In the genomic region with DNA sequence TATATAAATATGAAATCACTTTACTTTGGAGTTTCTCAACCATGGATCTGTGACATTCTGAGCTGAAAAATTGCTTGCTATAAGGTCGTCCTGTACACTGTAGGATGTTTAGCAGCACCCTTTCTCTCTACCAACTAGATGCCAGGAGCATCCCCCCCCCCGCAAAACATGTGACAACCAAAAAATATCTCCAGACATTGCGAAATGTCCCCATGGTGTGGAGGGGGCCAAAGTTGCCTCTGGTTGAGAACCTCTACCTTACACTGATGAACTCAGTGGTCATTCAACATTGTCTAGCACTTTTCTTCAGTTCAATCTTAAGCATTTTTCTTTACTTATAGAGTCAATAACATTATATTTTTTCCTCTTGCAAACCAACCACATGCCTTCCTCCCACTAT, we compare ENCODE assay signal across 27 cellular contexts. TPM values are rescaled to one million over a fixed set of nuclear protein-coding genes. Genes with fewer than 3 reads are reported as not detected.
"Had no signal": no experiment of that assay in that cellular context is flagged by ENCODE, and none has a peak within 500 bp of the region (broad histone marks: within the 10 kb centered on the region; RNA-seq: fewer than 3 reads in every experiment).

No MANE protein-coding gene starts in this region.

- H3K4me1 ChIP-seq: colonic mucosa, psoas muscle, sigmoid colon, suprapubic skin, thyroid gland, upper lobe of left lung, uterus had no signal

- H3K4me3 ChIP-seq: colonic mucosa, hepatocyte, psoas muscle, sigmoid colon, skin epidermis, suprapubic skin, thyroid gland, upper lobe of left lung, uterus had no signal

- H3K27ac Mint-ChIP-seq: endodermal cell had no signal

- H3K4me3 Mint-ChIP-seq: endodermal cell, naive B cell had no signal

- ATAC-seq: psoas muscle had no signal

- H3K9me3 Mint-ChIP-seq: endodermal cell had no signal

- DNase-seq: colonic mucosa; effector CD4-positive, alpha-beta T cell; endodermal cell; erythroblast; foreskin melanocyte; head of caudate nucleus; mesendoderm; naive B cell; psoas muscle; retina; sigmoid colon; stimulated activated CD4-positive, alpha-beta T cell treated with anti-CD3 and anti-CD28 coated beads, Interleukin-2, amount 100 ng/mL, for 24 hours; stimulated activated CD4-positive, alpha-beta T cell treated with anti-CD3 and anti-CD28 coated beads, Interleukin-4, amount 100 ng/mL, for 4 hours; stimulated activated naive CD4-positive, alpha-beta T cell; thyroid gland; upper lobe of left lung; uterus had no signal

- H3K27me3 ChIP-seq: colonic mucosa, hepatocyte, neutrophil, sigmoid colon, suprapubic skin, thyroid gland, upper lobe of left lung, uterus had no signal

- H3K9me3 ChIP-seq: colonic mucosa, neutrophil, psoas muscle, suprapubic skin, thyroid gland, upper lobe of left lung, uterus had no signal

- H3K36me3 Mint-ChIP-seq: naive B cell had no signal

- H3K27ac ChIP-seq: colonic mucosa, hepatocyte, neutrophil, psoas muscle, sigmoid colon, skin epidermis, suprapubic skin, thyroid gland, upper lobe of left lung, uterus had no signal

RNA-seq across cellular contexts. Expression of a gene that starts 9.2 kb away (rescaled TPM):
- total RNA-seq: dermis microvascular lymphatic vessel endothelial cell, endodermal cell, endothelial cell of umbilical vein, hepatocyte, kidney epithelial cell, lung microvascular endothelial cell, osteoblast, sigmoid colon, suprapubic skin had no signal
- polyA plus RNA-seq: endothelial cell of umbilical vein, hepatocyte, neural cell, psoas muscle had no signal
